1 cellular context compared by ENCODE assay signal in genomic region chr1:39777896-39778295, GRCh38. TPM values are rescaled to one million over a fixed set of nuclear protein-coding genes. Genes with fewer than 3 reads are reported as not detected.
"Had no signal": no experiment of that assay in that cellular context is flagged by ENCODE, and none has a peak within 500 bp of the region (broad histone marks: within the 10 kb centered on the region; RNA-seq: fewer than 3 reads in every experiment).

No MANE protein-coding gene starts in this region.

RNA-seq across cellular contexts. Expression of gene OXCT2, which starts 6.7 kb away (rescaled TPM):
- total RNA-seq: MCF 10A had no signal
